In the genomic region with DNA sequence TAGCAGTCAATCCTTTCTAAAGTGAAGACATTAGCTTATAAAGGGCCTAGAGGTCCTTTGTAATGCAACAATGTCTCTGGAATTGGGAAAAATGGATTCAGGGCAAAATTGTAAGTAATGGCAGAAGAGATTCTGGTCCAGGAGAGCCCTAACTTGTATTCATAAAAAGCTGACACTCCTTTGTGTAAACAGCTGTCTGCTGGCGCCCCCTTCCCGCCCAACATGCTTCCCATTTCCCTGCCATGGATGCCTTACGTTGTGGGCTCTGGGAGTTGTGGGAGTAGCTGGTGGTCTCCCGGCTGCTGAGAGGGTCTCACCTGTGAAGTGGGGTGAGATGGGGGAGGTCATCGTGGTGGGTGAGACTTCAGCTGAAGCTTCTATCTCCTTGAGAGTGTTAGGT, we compare ENCODE assay signal across 12 cellular contexts. TPM values are rescaled to one million over a fixed set of nuclear protein-coding genes. Genes with fewer than 3 reads are reported as not detected.
DNase-seq lines count a peak whose midpoint lies in the region; ATAC-seq and TF ChIP-seq lines count a peak whose summit lies in the region.
"Had no signal": no experiment of that assay in that cellular context is flagged by ENCODE, and none has a peak within 500 bp of the region (broad histone marks: within the 10 kb centered on the region; RNA-seq: fewer than 3 reads in every experiment).

No MANE protein-coding gene starts in this region.

- H3K4me3 ChIP-seq in left ventricle myocardium inferior = no peak overlapping the region
- H3K4me3 ChIP-seq in effector memory CD4-positive, alpha-beta T cell (ENCODE audit: insufficient read depth, low read depth, low read length, poor library complexity, severe bottlenecking) = no peak overlapping the region
- no peak overlapping the region for H3K4me3 ChIP-seq in naive thymus-derived CD4-positive, alpha-beta T cell (ENCODE audit: low read length)

- no peak overlapping the region for H3K4me3 Mint-ChIP-seq in naive thymus-derived CD4-positive, alpha-beta T cell
- H3K4me3 Mint-ChIP-seq: T-helper 2 cell treated with Interferon-gamma antibody and Interleukin-4, amounts not matched to agents 5 μg/mL and 100 μg/mL, for 36 hours had no signal

- intact Hi-C loops in left ventricle myocardium inferior (cut with micrococcal nuclease) = no loop called here
- intact Hi-C loops in sciatic nerve (cut with DNase I) = no loop called here
- intact Hi-C loops in naive thymus-derived CD4-positive, alpha-beta T cell (cut with micrococcal nuclease) = loop anchor here in 1 of 2 donors (1.0 kb wide), 1 partner anchor 28 kb away; no protein-coding TSS in a partner anchor

- peaks cover 14% of the 10 kb centered on the region for H3K36me3 ChIP-seq in left ventricle myocardium inferior
- peaks cover under 1% of the 10 kb centered on the region for H3K36me3 ChIP-seq in effector memory CD4-positive, alpha-beta T cell (ENCODE audit: control insufficient read depth, insufficient read depth, low read length)
- H3K36me3 ChIP-seq in naive thymus-derived CD4-positive, alpha-beta T cell (ENCODE audit: control insufficient read depth in 2 of 3, insufficient read depth in 3 of 3, low read length in 3 of 3) = peaks cover 0 to 5% (median 3%) of the 10 kb centered on the region in 3 experiments

- ATAC-seq in sciatic nerve = peak; percentile 49
- ATAC-seq in naive thymus-derived CD4-positive, alpha-beta T cell = no peak

- H3K27ac ChIP-seq in left ventricle myocardium inferior (replicated peaks) = peak overlapping the region; percentile 41
- no peak overlapping the region for H3K27ac ChIP-seq in effector memory CD4-positive, alpha-beta T cell (ENCODE audit: insufficient read depth, low read length, poor library complexity, severe bottlenecking)
- H3K27ac ChIP-seq in naive thymus-derived CD4-positive, alpha-beta T cell (ENCODE audit: low read depth, low read length) = no peak overlapping the region

- peak; percentile 22 for TF ChIP-seq CTCF in left ventricle myocardium inferior (IDR thresholded peaks at IDR 0.05; ENCODE audit: borderline replicate concordance)

- H3K9me3 ChIP-seq in left ventricle myocardium inferior (replicated peaks) = peaks cover 12% of the 10 kb centered on the region
- H3K9me3 ChIP-seq in effector memory CD4-positive, alpha-beta T cell (ENCODE audit: control insufficient read depth, low read length) = no peaks in the 10 kb centered on the region
- H3K9me3 ChIP-seq in naive thymus-derived CD4-positive, alpha-beta T cell (ENCODE audit: control insufficient read depth in 2 of 3, low read length in 3 of 3) = peaks cover 0 to 8% (median 0%) of the 10 kb centered on the region in 3 experiments

- peaks cover 0 to 25% (median 4%) of the 10 kb centered on the region in 11 donors for H3K9me3 Mint-ChIP-seq in naive thymus-derived CD4-positive, alpha-beta T cell

- CTCF ChIA-PET in naive thymus-derived CD4-positive, alpha-beta T cell (lab: Charles Lee) = interaction anchor here (0.6 to 4.2 kb wide), 5 partner anchors 12 to 82 kb away, joined by 3 to 18 read pairs (median 3); no protein-coding TSS in a partner anchor

- H3K27ac Mint-ChIP-seq in naive thymus-derived CD4-positive, alpha-beta T cell = peak overlapping the region in 2 of 9 donors; percentile 41 to 43
- H3K27ac Mint-ChIP-seq: T-helper 2 cell treated with Interferon-gamma antibody and Interleukin-4, amounts not matched to agents 5 μg/mL and 100 μg/mL, for 36 hours had no signal

- peaks cover 0 to 15% (median 0%) of the 10 kb centered on the region in 5 donors for H3K27me3 Mint-ChIP-seq in naive thymus-derived CD4-positive, alpha-beta T cell

- peak; percentile 30 for DNase-seq in NCI-H1092 treated with DMSO at 0.1 percent for 48 hours (lab: John Stamatoyannopoulos, UW)
- DNase-seq in NCI-H1092 (lab: John Stamatoyannopoulos, UW) = no peak
- DNase-seq in OCI-M1 (lab: John Stamatoyannopoulos, UW) = peak; percentile 25
- DNase-seq in left ventricle myocardium inferior = no peak
- DNase-seq in sciatic nerve (ENCODE audit: low spot score) = no peak
- DNase-seq in NCI-H2029 treated with DMSO at 0.1 percent for 48 hours (lab: John Stamatoyannopoulos, UW) = no peak
- DNase-seq in effector memory CD4-positive, alpha-beta T cell = no peak
- DNase-seq in naive thymus-derived CD4-positive, alpha-beta T cell = no peak
- DNase-seq: cortex of kidney, NCI-H2029 had no signal

- H3K27me3 ChIP-seq in left ventricle myocardium inferior (ENCODE audit: low read depth) = no peaks in the 10 kb centered on the region
- no peaks in the 10 kb centered on the region for H3K27me3 ChIP-seq in effector memory CD4-positive, alpha-beta T cell (replicated peaks; ENCODE audit: control insufficient read depth, insufficient read depth, low read length, poor library complexity, severe bottlenecking)
- no peaks in the 10 kb centered on the region for H3K27me3 ChIP-seq in naive thymus-derived CD4-positive, alpha-beta T cell (ENCODE audit: control insufficient read depth in 2 of 2, insufficient read depth in 2 of 2, low read length in 2 of 2)

- H3K36me3 Mint-ChIP-seq in naive thymus-derived CD4-positive, alpha-beta T cell = peaks cover 5 to 40% (median 23%) of the 10 kb centered on the region in 5 donors

- H3K4me1 Mint-ChIP-seq in naive thymus-derived CD4-positive, alpha-beta T cell = peaks cover 15 to 26% (median 18%) of the 10 kb centered on the region in 7 donors

- H3K4me1 ChIP-seq in left ventricle myocardium inferior = peaks cover 15% of the 10 kb centered on the region
- H3K4me1 ChIP-seq in effector memory CD4-positive, alpha-beta T cell (ENCODE audit: control insufficient read depth, insufficient read depth, low read length, poor library complexity, severe bottlenecking) = no peaks in the 10 kb centered on the region
- peaks cover 0 to 5% of the 10 kb centered on the region in 2 donors for H3K4me1 ChIP-seq in naive thymus-derived CD4-positive, alpha-beta T cell (ENCODE audit: control insufficient read depth in 2 of 2, insufficient read depth in 2 of 2, low read length in 2 of 2)

- POLR2A ChIA-PET in naive thymus-derived CD4-positive, alpha-beta T cell (lab: Charles Lee) = interaction anchor here (0.6 to 3.5 kb wide), 7 partner anchors 9 to 1273 kb away, joined by 3 to 17 read pairs (median 4); partner anchors contain the start of genes LPAR5 and ZNF384

RNA-seq across cellular contexts. Expression of gene ACRBP, which starts 2.3 kb away (rescaled TPM):
- total RNA-seq in left ventricle myocardium inferior = 1.4 TPM
- total RNA-seq in sciatic nerve = 1.9 TPM
- total RNA-seq in naive thymus-derived CD4-positive, alpha-beta T cell = 10 to 100 TPM in 2 of 5 experiments, 1 to 10 TPM in 3; 2.3 to 23.0 (median 6.6) TPM
- polyA plus RNA-seq in naive thymus-derived CD4-positive, alpha-beta T cell = 1 to 10 TPM in 1 of 2 donors, under 1 TPM in 1; 0.27 to 1.1 TPM
- total RNA-seq: A172 had no signal

RNA-seq across cellular contexts. Expression of gene LPAR5, which starts 9.1 kb away (rescaled TPM):
- 7.0 TPM for total RNA-seq in left ventricle myocardium inferior
- 2.9 TPM for total RNA-seq in sciatic nerve
- 1 to 10 TPM; 3.3 to 8.3 (median 6.4) TPM for total RNA-seq in naive thymus-derived CD4-positive, alpha-beta T cell
- 1 to 10 TPM; 6.6 to 6.9 TPM for polyA plus RNA-seq in naive thymus-derived CD4-positive, alpha-beta T cell

RNA-seq across cellular contexts. Expression of gene ING4, which starts 18.0 kb away (rescaled TPM):
- total RNA-seq in left ventricle myocardium inferior = 23.2 TPM
- total RNA-seq in sciatic nerve = 42.1 TPM
- 100 to 1,000 TPM in 1 of 5 experiments, 10 to 100 TPM in 4; 33.1 to 101 (median 39.6) TPM for total RNA-seq in naive thymus-derived CD4-positive, alpha-beta T cell
- 100 to 1,000 TPM; 103 to 106 TPM for polyA plus RNA-seq in naive thymus-derived CD4-positive, alpha-beta T cell

RNA-seq across cellular contexts. Expression of gene CHD4, which starts 37.7 kb away (rescaled TPM):
- total RNA-seq in left ventricle myocardium inferior (151 TPM), sciatic nerve (245 TPM)
- total RNA-seq in naive thymus-derived CD4-positive, alpha-beta T cell = 100 to 1,000 TPM; 246 to 387 (median 267) TPM
- polyA plus RNA-seq in naive thymus-derived CD4-positive, alpha-beta T cell = 10 to 100 TPM; 41.8 to 91.4 TPM

RNA-seq across cellular contexts. Expression of gene ZNF384, which starts 44.3 kb away (rescaled TPM):
- total RNA-seq in left ventricle myocardium inferior (26.5 TPM), sciatic nerve (52.7 TPM)
- total RNA-seq in naive thymus-derived CD4-positive, alpha-beta T cell = 10 to 100 TPM; 62.8 to 98.2 (median 85.4) TPM
- polyA plus RNA-seq in naive thymus-derived CD4-positive, alpha-beta T cell = 10 to 100 TPM; 23.8 to 36.8 TPM

Comparison
In these comparisons a context has a peak if more than half of its experiments do, and no peak if none do; other contexts are left out.
1. DNase-seq: peak in NCI-H1092 treated with DMSO at 0.1 percent for 48 hours (single experiment) and OCI-M1 (single experiment); none in NCI-H1092 (single experiment), left ventricle myocardium inferior (single experiment), sciatic nerve (single experiment), NCI-H2029 treated with DMSO at 0.1 percent for 48 hours (single experiment), effector memory CD4-positive, alpha-beta T cell (0 of 3) and naive thymus-derived CD4-positive, alpha-beta T cell (0 of 9).